In the genomic region with DNA sequence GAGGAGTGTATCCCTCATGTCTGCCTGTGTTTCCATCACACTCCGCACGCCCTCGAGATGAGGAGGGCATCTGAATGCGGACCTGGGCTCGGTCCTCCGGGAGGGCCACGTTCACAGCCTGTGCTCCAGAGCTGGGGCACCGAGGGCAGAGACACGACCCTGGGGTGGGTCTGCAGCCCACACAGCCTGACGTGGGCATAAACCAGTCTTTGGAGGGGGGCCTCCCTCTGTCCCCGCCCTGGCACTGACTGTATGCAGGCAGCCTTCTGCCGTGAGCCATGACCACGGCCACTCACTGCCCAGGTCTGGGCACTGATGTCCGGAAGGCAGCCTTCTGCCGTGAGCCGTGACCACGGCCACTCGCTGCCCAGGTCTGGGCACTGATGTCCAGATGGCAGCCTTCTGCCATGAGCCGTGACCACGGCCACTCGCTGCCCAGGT, we compare ENCODE assay signal across 22 cellular contexts.
"Had no signal": no experiment of that assay in that cellular context is flagged by ENCODE, and none has a peak within 500 bp of the region (broad histone marks: within the 10 kb centered on the region; RNA-seq: fewer than 3 reads in every experiment).

No MANE protein-coding gene starts in this region.

- H3K4me3 ChIP-seq: gastrocnemius medialis, left lung, smooth muscle cell, thoracic aorta, tibial nerve, upper lobe of right lung, vagina had no signal

- H3K36me3 ChIP-seq: gastrocnemius medialis, left lung, neutrophil, thoracic aorta, tibial nerve, upper lobe of right lung, vagina had no signal

- H3K27me3 ChIP-seq: gastrocnemius medialis, neutrophil, tibial nerve, upper lobe of right lung, vagina had no signal

- H3K4me1 Mint-ChIP-seq: stimulated activated memory B cell treated with anti-CD40 and anti-IgM and Interleukin-4, amounts not matched to agents 10 μg/mL and 1 μg/mL and 100 μg/mL, for 72 hours had no signal

- H3K9me3 ChIP-seq: gastrocnemius medialis, left lung, neutrophil, thoracic aorta, tibial nerve, upper lobe of right lung, vagina had no signal

- H3K27ac ChIP-seq: gastrocnemius medialis, left lung, neutrophil, parathyroid adenoma, thoracic aorta, tibial nerve, upper lobe of right lung, vagina had no signal

- H3K4me1 ChIP-seq: gastrocnemius medialis, left lung, parathyroid adenoma, tibial nerve, upper lobe of right lung, vagina had no signal

- H3K9me3 Mint-ChIP-seq: effector memory CD8-positive, alpha-beta T cell had no signal

- H3K4me3 Mint-ChIP-seq: effector memory CD8-positive, alpha-beta T cell; naive thymus-derived CD8-positive, alpha-beta T cell; stimulated activated memory B cell treated with anti-CD40 and anti-IgM and Interleukin-4, amounts not matched to agents 10 μg/mL and 1 μg/mL and 100 μg/mL, for 72 hours had no signal

- H3K4me2 ChIP-seq: smooth muscle cell had no signal

- H3K27ac Mint-ChIP-seq: effector memory CD8-positive, alpha-beta T cell; naive thymus-derived CD8-positive, alpha-beta T cell; progenitor cell of endocrine pancreas; stimulated activated memory B cell treated with anti-CD40 and anti-IgM and Interleukin-4, amounts not matched to agents 10 μg/mL and 1 μg/mL and 100 μg/mL, for 72 hours had no signal

- ATAC-seq: effector memory CD8-positive, alpha-beta T cell; gastrocnemius medialis; left lung; naive thymus-derived CD8-positive, alpha-beta T cell; sciatic nerve; stimulated activated memory B cell treated with anti-CD40 and anti-IgM and Interleukin-4, amounts not matched to agents 10 μg/mL and 1 μg/mL and 100 μg/mL, for 72 hours; stimulated activated naive CD8-positive, alpha-beta T cell treated with anti-CD3 and anti-CD28 coated beads, Interleukin-15, Interleukin-2, amounts not matched to agents 100 U/mL and 50 U/mL, for 24 hours; upper lobe of right lung had no signal

- H3K9ac ChIP-seq: parathyroid adenoma had no signal

- FAIRE-seq: endometrium, keratinocyte had no signal

- DNase-seq: cortex of kidney; effector memory CD8-positive, alpha-beta T cell; erythroblast; gastrocnemius medialis; mesendoderm; naive thymus-derived CD8-positive, alpha-beta T cell; stimulated activated CD4-positive, alpha-beta T cell treated with anti-CD3 and anti-CD28 coated beads, Interleukin-2, amount 100 ng/mL, for 24 hours; stimulated activated CD4-positive, alpha-beta T cell treated with anti-CD3 and anti-CD28 coated beads, Interleukin-4, amount 100 ng/mL, for 24 hours; stimulated activated naive CD8-positive, alpha-beta T cell treated with anti-CD3 and anti-CD28 coated beads, Interleukin-15, Interleukin-2, amounts not matched to agents 100 U/mL and 50 U/mL, for 24 hours; upper lobe of right lung had no signal

- H3K36me3 Mint-ChIP-seq: naive thymus-derived CD8-positive, alpha-beta T cell; stimulated activated memory B cell treated with anti-CD40 and anti-IgM and Interleukin-4, amounts not matched to agents 10 μg/mL and 1 μg/mL and 100 μg/mL, for 72 hours had no signal
